ENCODE assay signal across 17 cellular contexts in the genomic region with DNA sequence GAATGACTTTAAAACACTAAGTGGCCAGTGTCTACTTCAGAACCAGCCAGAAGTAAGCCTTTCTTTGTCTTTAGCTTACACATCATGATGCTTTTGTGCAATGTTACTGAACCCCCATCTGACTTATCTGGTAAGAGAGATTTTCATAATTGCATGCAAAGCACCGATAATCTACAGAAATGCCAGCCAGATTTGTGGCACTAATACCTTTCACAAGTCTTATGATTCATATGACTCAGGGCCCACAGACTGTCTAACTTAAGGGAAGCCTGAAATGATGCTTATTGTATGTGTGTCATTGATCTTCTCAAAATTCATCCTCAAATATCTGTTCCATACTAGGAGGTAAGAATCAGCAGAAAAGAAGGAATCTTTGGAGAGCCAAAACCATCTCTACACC. TPM values are rescaled to one million over a fixed set of nuclear protein-coding genes. Genes with fewer than 3 reads are reported as not detected.
"Had no signal": no experiment of that assay in that cellular context is flagged by ENCODE, and none has a peak within 500 bp of the region (broad histone marks: within the 10 kb centered on the region; RNA-seq: fewer than 3 reads in every experiment).

No MANE protein-coding gene starts in this region.

- H3K36me3 ChIP-seq: pancreas, tibial nerve, WERI-Rb-1 had no signal

- H3K9me3 Mint-ChIP-seq: memory B cell; naive thymus-derived CD8-positive, alpha-beta T cell; stimulated activated memory B cell treated with anti-CD40 and anti-IgM and Interleukin-4, amounts not matched to agents 10 μg/mL and 1 μg/mL and 100 μg/mL, for 72 hours had no signal

- H3K4me3 ChIP-seq: body of pancreas, dorsolateral prefrontal cortex, mucosa of descending colon, pancreas, tibial nerve had no signal

- H3K27ac Mint-ChIP-seq: activated naive CD8-positive, alpha-beta T cell; memory B cell; naive thymus-derived CD8-positive, alpha-beta T cell; stimulated activated memory B cell treated with anti-CD40 and anti-IgM and Interleukin-4, amounts not matched to agents 10 μg/mL and 1 μg/mL and 100 μg/mL, for 72 hours; T-helper 17 cell had no signal

- H3K36me3 Mint-ChIP-seq: activated naive CD8-positive, alpha-beta T cell; memory B cell; naive thymus-derived CD8-positive, alpha-beta T cell; stimulated activated memory B cell treated with anti-CD40 and anti-IgM and Interleukin-4, amounts not matched to agents 10 μg/mL and 1 μg/mL and 100 μg/mL, for 72 hours had no signal

- H3K27me3 ChIP-seq: body of pancreas, pancreas, tibial nerve had no signal

- H3K4me1 Mint-ChIP-seq: memory B cell; naive thymus-derived CD8-positive, alpha-beta T cell; stimulated activated memory B cell treated with anti-CD40 and anti-IgM and Interleukin-4, amounts not matched to agents 10 μg/mL and 1 μg/mL and 100 μg/mL, for 72 hours; T-helper 17 cell had no signal

- DNase-seq: activated CD4-positive, alpha-beta T cell treated with anti-CD3 and anti-CD28 coated beads for 1 hour; activated CD4-positive, alpha-beta T cell treated with anti-CD3 and anti-CD28 coated beads, Interleukin-2, amount 50 U/mL, for 48 hours; amygdala; body of pancreas; dorsolateral prefrontal cortex; hypothalamus; mucosa of descending colon; naive thymus-derived CD8-positive, alpha-beta T cell; pancreas; stimulated activated CD4-positive, alpha-beta T cell treated with anti-CD3 and anti-CD28 coated beads, Interleukin-4, amount 100 ng/mL, for 24 hours; substantia nigra; T-helper 17 cell; WERI-Rb-1 had no signal

- ATAC-seq: mucosa of descending colon; naive thymus-derived CD8-positive, alpha-beta T cell; stimulated activated memory B cell treated with anti-CD40 and anti-IgM and Interleukin-4, amounts not matched to agents 10 μg/mL and 1 μg/mL and 100 μg/mL, for 72 hours; T-helper 17 cell had no signal

- H3K4me3 Mint-ChIP-seq: activated naive CD8-positive, alpha-beta T cell; memory B cell; naive thymus-derived CD8-positive, alpha-beta T cell; stimulated activated memory B cell treated with anti-CD40 and anti-IgM and Interleukin-4, amounts not matched to agents 10 μg/mL and 1 μg/mL and 100 μg/mL, for 72 hours; T-helper 17 cell had no signal

- H3K4me1 ChIP-seq: pancreas had no signal

- H3K27ac ChIP-seq: body of pancreas, dorsolateral prefrontal cortex, pancreas, WERI-Rb-1 had no signal

- H3K9me3 ChIP-seq: body of pancreas, mucosa of descending colon, pancreas, tibial nerve had no signal

RNA-seq across cellular contexts. Expression of a gene that starts 18.0 kb away (rescaled TPM):
- total RNA-seq: T-helper 17 cell had no signal
